Comparison of ENCODE assay signal across 8 cellular contexts in genomic region chr10:27504007-27504890, GRCh38. TPM values are rescaled to one million over a fixed set of nuclear protein-coding genes. Genes with fewer than 3 reads are reported as not detected.
A peak's percentile ranks its signal among the peaks of the same experiment; 100 is the strongest.
DNase-seq lines count a peak whose midpoint lies in the region; ATAC-seq and TF ChIP-seq lines count a peak whose summit lies in the region.

Gene RAB18, plus strand, starts transcription at chr10:27504304. Its CDS starts 66 bp downstream, at chr10:27504370.

- H3K4me3 Mint-ChIP-seq in T-helper 17 cell (peak within 1 kb of the TSS; percentile 98), progenitor cell of endocrine pancreas (ENCODE audit: low read depth) (peak within 1 kb of the TSS; percentile 97)

- no peaks in the 10 kb centered on the region for H3K27me3 ChIP-seq in left ventricle myocardium inferior (ENCODE audit: low read depth)

- ATAC-seq in GM18498 (IDR thresholded peaks at IDR 0.05; ENCODE audit: unreplicated experiment), result peak; percentile 98
- ATAC-seq in HG02938 (IDR thresholded peaks at IDR 0.05; ENCODE audit: unreplicated experiment), result peak; percentile 93
- ATAC-seq in T-helper 17 cell, result peak; percentile 95

- H3K27me3 Mint-ChIP-seq in T-helper 17 cell, result no peaks in the 10 kb centered on the region
- no peaks in the 10 kb centered on the region for H3K27me3 Mint-ChIP-seq in progenitor cell of endocrine pancreas

- TF ChIP-seq CTCF in left ventricle myocardium inferior (IDR thresholded peaks at IDR 0.05; ENCODE audit: borderline replicate concordance) (peak; percentile 6), progenitor cell of endocrine pancreas (IDR thresholded peaks at IDR 0.05; ENCODE audit: unreplicated experiment) (no peak)

- intact Hi-C loops in left ventricle myocardium inferior (cut with micrococcal nuclease), result no loop called here

- no peaks in the 10 kb centered on the region for H3K9me3 Mint-ChIP-seq in progenitor cell of endocrine pancreas (ENCODE audit: low read depth)

- peaks cover 2% of the 10 kb centered on the region for H3K36me3 Mint-ChIP-seq in T-helper 17 cell (ENCODE audit: low read depth)
- peaks cover under 1% of the 10 kb centered on the region for H3K36me3 Mint-ChIP-seq in progenitor cell of endocrine pancreas (ENCODE audit: insufficient read depth)

- H3K36me3 ChIP-seq in left ventricle myocardium inferior, result no peaks in the 10 kb centered on the region

- DNase-seq in NCI-H1694 treated with DMSO at 0.1 percent for 48 hours (lab: John Stamatoyannopoulos, UW) (peak; percentile 90), T-helper 17 cell (peak; percentile 95 to 99 (median 96)), amygdala (lab: John Stamatoyannopoulos, UW) (peak; percentile 50 to 98 (median 93)), left ventricle myocardium inferior (peak; percentile 98), progenitor cell of endocrine pancreas (ENCODE audit: low spot score, unreplicated experiment) (peak; percentile 96), ureter (ENCODE audit: low spot score) (peak; percentile 98)

- H3K9me3 ChIP-seq in T-helper 17 cell (ENCODE audit: control insufficient read depth, low read length, poor library complexity, severe bottlenecking) (no peaks in the 10 kb centered on the region), left ventricle myocardium inferior (replicated peaks) (no peaks in the 10 kb centered on the region)

- H3K27ac Mint-ChIP-seq in T-helper 17 cell (peak within 1 kb of the TSS; percentile 97), progenitor cell of endocrine pancreas (peak within 1 kb of the TSS; percentile 100)

- H3K4me1 ChIP-seq in left ventricle myocardium inferior, result peaks cover 54% of the 10 kb centered on the region

- H3K4me1 Mint-ChIP-seq in T-helper 17 cell, result peaks cover 40% of the 10 kb centered on the region
- H3K4me1 Mint-ChIP-seq in progenitor cell of endocrine pancreas (ENCODE audit: low read depth), result peaks cover 26% of the 10 kb centered on the region

- H3K4me3 ChIP-seq in left ventricle myocardium inferior, result peak within 1 kb of the TSS; percentile 89

- peak within 1 kb of the TSS; percentile 91 for H3K27ac ChIP-seq in left ventricle myocardium inferior (replicated peaks)

RNA-seq across cellular contexts. Expression of gene RAB18, which starts in this region (rescaled TPM):
- total RNA-seq in T-helper 17 cell, result 100 to 1,000 TPM; 101 to 112 TPM
- total RNA-seq in left ventricle myocardium inferior, result 145 TPM
- 81.0 and 86.1 TPM in 2 replicates for total RNA-seq in progenitor cell of endocrine pancreas
- total RNA-seq in ureter, result 99.3 TPM

Comparison
In these comparisons a context has a peak if more than half of its experiments do, and no peak if none do; other contexts are left out.
1. Peak in every context shown above with its lines: DNase-seq, ATAC-seq, H3K4me3 ChIP-seq and H3K27ac ChIP-seq.